Comparison of ENCODE assay signal across 8 cellular contexts in genomic region chr13:28495586-28496564, GRCh38. TPM values are rescaled to one million over a fixed set of nuclear protein-coding genes. Genes with fewer than 3 reads are reported as not detected.
DNase-seq lines count a peak whose midpoint lies in the region; ATAC-seq lines count a peak whose summit lies in the region.

No MANE protein-coding gene starts in this region.

- POLR2A ChIA-PET in activated CD4-positive, alpha-beta T cell treated with anti-CD3 and anti-CD28 coated beads, Interleukin-2, amount 10 ng/mL, durations not matched to agents 7 days and 5 days (lab: Charles Lee), result no interaction called here
- POLR2A ChIA-PET in activated CD8-positive, alpha-beta T cell treated with anti-CD3 and anti-CD28 coated beads, Interleukin-2, amount 10 ng/mL, durations not matched to agents 7 days and 5 days (lab: Charles Lee), result interaction anchor here (0.6 to 1.0 kb wide), 2 partner anchors 164 to 223 kb away, joined by 3 read pairs; no protein-coding TSS in a partner anchor

- H3K4me3 ChIP-seq in iPS-20b (ENCODE audit: low read length) (peak overlapping the region; percentile 88), thymus (ENCODE audit: low read length) (peak overlapping the region; percentile 44)

- H3K4me1 Mint-ChIP-seq in activated CD4-positive, alpha-beta T cell treated with anti-CD3 and anti-CD28 coated beads, Interleukin-2, amount 10 ng/mL, durations not matched to agents 7 days and 5 days, result peaks cover 26% of the 10 kb centered on the region
- H3K4me1 Mint-ChIP-seq in activated CD8-positive, alpha-beta T cell treated with anti-CD3 and anti-CD28 coated beads, Interleukin-2, amount 10 ng/mL, durations not matched to agents 7 days and 5 days (ENCODE audit: low read depth), result peaks cover 23% of the 10 kb centered on the region

- no peak for DNase-seq in activated CD4-positive, alpha-beta T cell treated with anti-CD3 and anti-CD28 coated beads, Interleukin-2, amount 10 ng/mL, durations not matched to agents 7 days and 5 days
- no peak for DNase-seq in activated CD4-positive, alpha-beta T cell treated with anti-CD3 and anti-CD28 coated beads, Interleukin-2, amount 50 U/mL, for 1 hour
- DNase-seq in activated CD8-positive, alpha-beta T cell treated with anti-CD3 and anti-CD28 coated beads, Interleukin-2, amount 10 ng/mL, durations not matched to agents 7 days and 5 days, result no peak
- no peak for DNase-seq in iPS-NIHi7 (ENCODE audit: extremely low spot score)
- no peak for DNase-seq in stimulated activated CD4-positive, alpha-beta T cell treated with anti-CD3 and anti-CD28 coated beads, Interleukin-2, amount 100 ng/mL, for 48 hours
- no peak for DNase-seq in Ammon's horn (ENCODE audit: low spot score)

- H3K36me3 ChIP-seq in iPS-20b (ENCODE audit: insufficient read depth, low read depth, low read length), result peaks cover 3% of the 10 kb centered on the region; the same call in 1 of the 2 replicates
- no peaks in the 10 kb centered on the region for H3K36me3 ChIP-seq in thymus (ENCODE audit: control insufficient read depth, insufficient read depth)

- H3K27ac ChIP-seq in iPS-20b (ENCODE audit: low read length) (no peak overlapping the region), thymus (ENCODE audit: low read depth) (no peak overlapping the region)

- H3K9me3 ChIP-seq in iPS-20b (ENCODE audit: insufficient read depth, low read depth, low read length), result no peaks in the 10 kb centered on the region
- no peaks in the 10 kb centered on the region for H3K9me3 ChIP-seq in thymus (ENCODE audit: control insufficient read depth)

- peaks cover 2% of the 10 kb centered on the region for H3K36me3 Mint-ChIP-seq in activated CD4-positive, alpha-beta T cell treated with anti-CD3 and anti-CD28 coated beads, Interleukin-2, amount 10 ng/mL, durations not matched to agents 7 days and 5 days (ENCODE audit: low read depth)
- H3K36me3 Mint-ChIP-seq in activated CD8-positive, alpha-beta T cell treated with anti-CD3 and anti-CD28 coated beads, Interleukin-2, amount 10 ng/mL, durations not matched to agents 7 days and 5 days (ENCODE audit: low read depth), result no peaks in the 10 kb centered on the region

- H3K27me3 ChIP-seq in iPS-20b (ENCODE audit: insufficient read depth, low read length) (peaks cover 63% of the 10 kb centered on the region), thymus (ENCODE audit: control insufficient read depth, insufficient read depth) (peaks cover 49% of the 10 kb centered on the region)

- H3K4me3 Mint-ChIP-seq in activated CD4-positive, alpha-beta T cell treated with anti-CD3 and anti-CD28 coated beads, Interleukin-2, amount 10 ng/mL, durations not matched to agents 7 days and 5 days, result peak overlapping the region; percentile 49
- peak overlapping the region; percentile 42 for H3K4me3 Mint-ChIP-seq in activated CD8-positive, alpha-beta T cell treated with anti-CD3 and anti-CD28 coated beads, Interleukin-2, amount 10 ng/mL, durations not matched to agents 7 days and 5 days

- H3K9me3 Mint-ChIP-seq in activated CD4-positive, alpha-beta T cell treated with anti-CD3 and anti-CD28 coated beads, Interleukin-2, amount 10 ng/mL, durations not matched to agents 7 days and 5 days, result no peaks in the 10 kb centered on the region
- H3K9me3 Mint-ChIP-seq in activated CD8-positive, alpha-beta T cell treated with anti-CD3 and anti-CD28 coated beads, Interleukin-2, amount 10 ng/mL, durations not matched to agents 7 days and 5 days (ENCODE audit: insufficient read depth), result no peaks in the 10 kb centered on the region

- 34% methylated on average over 36 of the region's 36 CpGs for WGBS in thymus

- H3K27me3 Mint-ChIP-seq in activated CD4-positive, alpha-beta T cell treated with anti-CD3 and anti-CD28 coated beads, Interleukin-2, amount 10 ng/mL, durations not matched to agents 7 days and 5 days, result peaks cover 49% of the 10 kb centered on the region
- peaks cover 48% of the 10 kb centered on the region for H3K27me3 Mint-ChIP-seq in activated CD8-positive, alpha-beta T cell treated with anti-CD3 and anti-CD28 coated beads, Interleukin-2, amount 10 ng/mL, durations not matched to agents 7 days and 5 days (ENCODE audit: low read depth)

- peaks cover 32% of the 10 kb centered on the region for H3K4me1 ChIP-seq in iPS-20b (ENCODE audit: insufficient read depth, low read length)
- H3K4me1 ChIP-seq in thymus (ENCODE audit: control insufficient read depth, insufficient read depth, low read length), result no peaks in the 10 kb centered on the region

- no peak overlapping the region for H3K27ac Mint-ChIP-seq in activated CD4-positive, alpha-beta T cell treated with anti-CD3 and anti-CD28 coated beads, Interleukin-2, amount 10 ng/mL, durations not matched to agents 7 days and 5 days
- no peak overlapping the region for H3K27ac Mint-ChIP-seq in activated CD8-positive, alpha-beta T cell treated with anti-CD3 and anti-CD28 coated beads, Interleukin-2, amount 10 ng/mL, durations not matched to agents 7 days and 5 days

- peak overlapping the region; percentile 80; the same call in 1 of the 2 replicates for H3K9ac ChIP-seq in iPS-20b (ENCODE audit: low read depth, low read length)

- CTCF ChIA-PET in activated CD4-positive, alpha-beta T cell treated with anti-CD3 and anti-CD28 coated beads, Interleukin-2, amount 10 ng/mL, durations not matched to agents 7 days and 5 days (lab: Charles Lee), result no interaction called here
- CTCF ChIA-PET in activated CD8-positive, alpha-beta T cell treated with anti-CD3 and anti-CD28 coated beads, Interleukin-2, amount 10 ng/mL, durations not matched to agents 7 days and 5 days (lab: Charles Lee), result no interaction called here

- ATAC-seq in activated CD8-positive, alpha-beta T cell treated with anti-CD3 and anti-CD28 coated beads, Interleukin-2, amount 10 ng/mL, durations not matched to agents 7 days and 5 days, result no peak

RNA-seq across cellular contexts. Expression of gene FLT1, which starts 0.9 kb away (rescaled TPM):
- under 1 TPM; 0.32 to 0.71 TPM for total RNA-seq in activated CD4-positive, alpha-beta T cell treated with anti-CD3 and anti-CD28 coated beads, Interleukin-2, amount 10 ng/mL, durations not matched to agents 7 days and 5 days
- total RNA-seq in activated CD8-positive, alpha-beta T cell treated with anti-CD3 and anti-CD28 coated beads, Interleukin-2, amount 10 ng/mL, durations not matched to agents 7 days and 5 days, result 1 to 10 TPM in 1 of 2 experiments, under 1 TPM in 1; 0.95 to 1.3 TPM
- polyA plus RNA-seq in thymus, result 5.5 TPM
